ENCODE assay signal across 15 cellular contexts in the genomic region with DNA sequence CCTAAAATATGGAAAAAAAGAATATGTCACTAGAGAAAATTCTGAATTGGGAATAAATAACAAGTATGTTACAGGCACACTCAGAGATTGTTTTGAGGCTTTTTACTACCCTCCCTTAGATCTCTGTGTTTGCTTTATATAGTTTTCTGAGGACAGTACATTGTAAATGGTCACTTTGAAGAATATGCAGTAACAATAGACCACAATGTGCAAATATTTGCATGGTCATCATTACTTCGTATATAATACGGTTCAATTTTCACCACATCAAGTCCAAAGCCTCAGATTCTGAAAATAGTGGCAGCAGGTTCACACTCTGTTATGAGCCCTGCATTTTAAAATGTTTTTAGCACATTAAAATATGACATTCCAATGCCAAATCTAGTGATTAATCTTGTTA.
"Had no signal": no experiment of that assay in that cellular context is flagged by ENCODE, and none has a peak within 500 bp of the region (broad histone marks: within the 10 kb centered on the region; RNA-seq: fewer than 3 reads in every experiment).

No MANE protein-coding gene starts in this region.

- H3K4me1 ChIP-seq: foreskin keratinocyte, left ventricle myocardium inferior, lower lobe of right lung, sigmoid colon, stomach had no signal

- H3K4me3 ChIP-seq: left ventricle myocardium inferior, lower lobe of right lung, sigmoid colon, stomach had no signal

- H3K9me3 ChIP-seq: left ventricle myocardium inferior, lower lobe of right lung, sigmoid colon, stomach had no signal

- DNase-seq: effector CD4-positive, alpha-beta T cell; endodermal cell; erythroblast; foreskin keratinocyte; immature natural killer cell; left ventricle myocardium inferior; lower lobe of right lung; natural killer cell; posterior cingulate gyrus; sigmoid colon; small intestine; stimulated activated CD4-positive, alpha-beta T cell treated with anti-CD3 and anti-CD28 coated beads, Interleukin-12 subunit alpha, Interleukin-12 subunit beta, amount 100 ng/mL, for 4 hours; stimulated activated naive CD4-positive, alpha-beta T cell; stomach; trophoblast cell had no signal

- H3K27me3 ChIP-seq: foreskin keratinocyte, sigmoid colon, stomach had no signal

- H3K27ac ChIP-seq: foreskin keratinocyte, left ventricle myocardium inferior, lower lobe of right lung, sigmoid colon, stomach had no signal

- H3K36me3 ChIP-seq: left ventricle myocardium inferior, lower lobe of right lung, sigmoid colon, stomach had no signal

- ATAC-seq: foreskin keratinocyte, lower lobe of right lung, natural killer cell had no signal
